Comparison of ENCODE assay signal across 9 cellular contexts in genomic region chr22:27046603-27047002, GRCh38.
"Had no signal": no experiment of that assay in that cellular context is flagged by ENCODE, and none has a peak within 500 bp of the region (broad histone marks: within the 10 kb centered on the region; RNA-seq: fewer than 3 reads in every experiment).

No MANE protein-coding gene starts in this region.

- H3K4me3 ChIP-seq: GM23338 had no signal

- H2AFZ ChIP-seq: GM23338 had no signal

- ATAC-seq: GM23338 had no signal

- H3K27ac ChIP-seq: HL-60 had no signal

- FAIRE-seq: H1, H54 had no signal

- H3K4me3 Mint-ChIP-seq: GM23338, H9, HFFc6 had no signal

- DNase-seq: H9, HCEC 1CT, HFFc6, IMR-90, KBM-7 had no signal

- H3K4me2 ChIP-seq: GM23338 had no signal

- H3K27ac Mint-ChIP-seq: GM23338, H9, HFFc6 had no signal

- H3K9me3 Mint-ChIP-seq: H9, HFFc6 had no signal
